ENCODE assay signal across 18 cellular contexts in the genomic region with DNA sequence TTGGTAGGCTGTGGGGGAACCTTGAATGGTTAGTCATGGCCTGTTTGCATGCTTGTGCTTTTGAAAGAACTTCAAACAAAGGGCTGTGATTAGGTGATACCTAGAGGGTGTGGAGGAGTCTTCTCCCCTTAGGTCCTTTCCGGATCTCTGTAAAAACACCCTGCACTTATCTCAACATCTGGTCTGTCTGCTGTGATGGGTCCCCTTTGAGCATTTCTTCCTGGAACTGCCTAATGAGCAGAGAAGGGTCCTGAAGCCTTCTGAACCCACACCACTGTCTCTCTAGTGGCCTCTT. TPM values are rescaled to one million over a fixed set of nuclear protein-coding genes. Genes with fewer than 3 reads are reported as not detected.
"Had no signal": no experiment of that assay in that cellular context is flagged by ENCODE, and none has a peak within 500 bp of the region (broad histone marks: within the 10 kb centered on the region; RNA-seq: fewer than 3 reads in every experiment).

No MANE protein-coding gene starts in this region.

- ATAC-seq: foreskin keratinocyte; left colon; mucosa of descending colon; naive thymus-derived CD8-positive, alpha-beta T cell; pancreas; right cardiac atrium had no signal

- H3K4me1 ChIP-seq: colonic mucosa, foreskin keratinocyte, thyroid gland, upper lobe of left lung, uterus had no signal

- H3K4me3 ChIP-seq: colonic mucosa, mucosa of descending colon, pancreas, smooth muscle cell, thyroid gland, upper lobe of left lung, uterus had no signal

- H3K9me3 ChIP-seq: colonic mucosa, mucosa of descending colon, pancreas, thyroid gland, upper lobe of left lung, uterus had no signal

- H3K27me3 ChIP-seq: colonic mucosa, foreskin keratinocyte, pancreas, thyroid gland, upper lobe of left lung, uterus had no signal

- H3K27ac ChIP-seq: colonic mucosa, foreskin keratinocyte, pancreas, thyroid gland, upper lobe of left lung, uterus had no signal

- H3K4me2 ChIP-seq: smooth muscle cell had no signal

- H3K36me3 ChIP-seq: colonic mucosa, pancreas, thyroid gland, upper lobe of left lung, uterus had no signal

- H3K27me3 Mint-ChIP-seq: progenitor cell of endocrine pancreas had no signal

- H3K27ac Mint-ChIP-seq: progenitor cell of endocrine pancreas had no signal

- DNase-seq: colonic mucosa; dermis blood vessel endothelial cell; erythroblast; foreskin keratinocyte; left colon; mucosa of descending colon; naive thymus-derived CD8-positive, alpha-beta T cell; occipital lobe; pancreas; right cardiac atrium; stimulated activated CD4-positive, alpha-beta T cell treated with anti-CD3 and anti-CD28 coated beads, Interleukin-2, amount 100 ng/mL, for 48 hours; stimulated activated naive CD4-positive, alpha-beta T cell treated with Interleukin-2 at 50 U/mL for 16 hours; thyroid gland; upper lobe of left lung; uterus had no signal

- H3K36me3 Mint-ChIP-seq: naive thymus-derived CD8-positive, alpha-beta T cell had no signal

RNA-seq across cellular contexts. Expression of a gene that starts 59.6 kb away (rescaled TPM):
- total RNA-seq: endothelial cell of umbilical vein had no signal
- polyA plus RNA-seq: endothelial cell of umbilical vein had no signal
